Comparison of ENCODE assay signal across 12 cellular contexts in genomic region chr11:86952221-86952875, GRCh38. TPM values are rescaled to one million over a fixed set of nuclear protein-coding genes. Genes with fewer than 3 reads are reported as not detected.
A peak's percentile ranks its signal among the peaks of the same experiment; 100 is the strongest.
DNase-seq lines count a peak whose midpoint lies in the region; ATAC-seq, FAIRE-seq and TF ChIP-seq lines count a peak whose summit lies in the region.
"Had no signal": no experiment of that assay in that cellular context is flagged by ENCODE, and none has a peak within 500 bp of the region (broad histone marks: within the 10 kb centered on the region; RNA-seq: fewer than 3 reads in every experiment).

No MANE protein-coding gene starts in this region.

- ATAC-seq in HG03432 (IDR thresholded peaks at IDR 0.05; ENCODE audit: unreplicated experiment): no peak
- no peak for ATAC-seq in naive thymus-derived CD8-positive, alpha-beta T cell
- no peak for ATAC-seq in GM18498 (IDR thresholded peaks at IDR 0.05; ENCODE audit: unreplicated experiment)

- peak overlapping the region; percentile 59; the same call in 1 of the 2 replicates for H3K27ac Mint-ChIP-seq in HFFc6
- H3K27ac Mint-ChIP-seq in naive thymus-derived CD8-positive, alpha-beta T cell: no peak overlapping the region
- H3K27ac Mint-ChIP-seq: B cell had no signal

- H3K27me3 ChIP-seq in endothelial cell of umbilical vein (ENCODE audit: control insufficient read depth in 2 of 2, insufficient read depth in 2 of 2, low read length in 2 of 2): no peaks in the 10 kb centered on the region
- no peaks in the 10 kb centered on the region for H3K27me3 ChIP-seq in subcutaneous abdominal adipose tissue (ENCODE audit: control insufficient read depth in 5 of 5, insufficient read depth in 4 of 5, low read length in 5 of 5)

- no peak for TF ChIP-seq POLR2A in endothelial cell of umbilical vein (IDR thresholded peaks at IDR 0.05; ENCODE audit: low read depth, low read length)

- POLR2A ChIA-PET in endothelial cell of umbilical vein (lab: Charles Lee): interaction anchor here (0.7 to 1.0 kb wide), 2 partner anchors 12 to 13 kb away, joined by 3 to 4 read pairs; no protein-coding TSS in a partner anchor
- POLR2A ChIA-PET in naive thymus-derived CD8-positive, alpha-beta T cell (lab: Charles Lee): no interaction called here

- TSS peak; percentile 3 for BruUV-seq in endothelial cell of umbilical vein (replicated peaks; lab: Mats Ljungman, UMichigan)

- no peaks in the 10 kb centered on the region for H3K9me1 ChIP-seq in endothelial cell of umbilical vein (replicated peaks; ENCODE audit: control insufficient read depth, extremely low read depth, insufficient read depth, low read length)

- peak overlapping the region; percentile 88 for H3K4me3 Mint-ChIP-seq in HFFc6
- H3K4me3 Mint-ChIP-seq in naive thymus-derived CD8-positive, alpha-beta T cell: no peak overlapping the region
- H3K4me3 Mint-ChIP-seq: B cell had no signal

- H3K4me1 Mint-ChIP-seq in HFFc6 (ENCODE audit: low read depth): peaks cover 78% of the 10 kb centered on the region
- peaks cover 8 to 25% (median 15%) of the 10 kb centered on the region in 4 donors for H3K4me1 Mint-ChIP-seq in naive thymus-derived CD8-positive, alpha-beta T cell

- H3K9me3 Mint-ChIP-seq in HFFc6: no peaks in the 10 kb centered on the region
- H3K9me3 Mint-ChIP-seq in naive thymus-derived CD8-positive, alpha-beta T cell: no peaks in the 10 kb centered on the region

- H3K9ac ChIP-seq in endothelial cell of umbilical vein (replicated peaks; ENCODE audit: extremely low read depth, insufficient read depth, low read length) (peak overlapping the region; percentile 89), subcutaneous abdominal adipose tissue (ENCODE audit: low read length in 5 of 5) (peak overlapping the region in 4 of 5 donors; percentile 44 to 88 (median 68))

- CTCF ChIA-PET in endothelial cell of umbilical vein (lab: Charles Lee): interaction anchor here (1.1 to 9.2 kb wide), 5 partner anchors 11 to 337 kb away, joined by 3 to 122 read pairs (median 4); no protein-coding TSS in a partner anchor

- peaks cover 38% of the 10 kb centered on the region for H3K36me3 Mint-ChIP-seq in HFFc6 (ENCODE audit: low read depth)
- H3K36me3 Mint-ChIP-seq in naive thymus-derived CD8-positive, alpha-beta T cell: peaks cover 0 to 2% (median 0%) of the 10 kb centered on the region in 3 donors

- no peak for FAIRE-seq in endothelial cell of umbilical vein (lab: Jason Lieb, UNC)
- FAIRE-seq: HTR-8/SVneo, TTC549 had no signal

- dilution Hi-C loops in endothelial cell of umbilical vein (cut with MboI; ENCODE audit: extremely low pct_ligation_motif_present, low sequenced_read_pairs): no loop called here

- peak overlapping the region; percentile 95 for H3K4me2 ChIP-seq in endothelial cell of umbilical vein (ENCODE audit: insufficient read depth, low read length)

- intact Hi-C loops in endothelial cell of umbilical vein (cut with micrococcal nuclease): no loop called here

- H3K4me3 ChIP-seq in endothelial cell of umbilical vein (replicated peaks in 1 of 3; ENCODE audit: insufficient read depth in 1 of 3, low read depth in 1 of 3, low read length in 3 of 3): peak overlapping the region; percentile 10 to 98 (median 95)
- H3K4me3 ChIP-seq in subcutaneous abdominal adipose tissue (ENCODE audit: low read depth in 1 of 5, low read length in 5 of 5): peak overlapping the region; percentile 92 to 99 (median 95)

- peaks cover 77% of the 10 kb centered on the region for H3K79me2 ChIP-seq in endothelial cell of umbilical vein (ENCODE audit: control insufficient read depth, insufficient read depth, low read length)

- H3K4me1 ChIP-seq in endothelial cell of umbilical vein (ENCODE audit: control insufficient read depth, extremely low read depth, insufficient read depth, low read length) (peaks cover 61% of the 10 kb centered on the region), subcutaneous abdominal adipose tissue (ENCODE audit: control insufficient read depth in 5 of 5, insufficient read depth in 5 of 5, low read length in 5 of 5) (peaks cover 16 to 80% (median 67%) of the 10 kb centered on the region in 5 donors)

- TF ChIP-seq CTCF in HFFc6 (IDR thresholded peaks at IDR 0.05) (no peak), endothelial cell of umbilical vein (IDR thresholded peaks at IDR 0.05; ENCODE audit: extremely low read depth in 1 of 2, insufficient read depth in 1 of 2, low read depth in 1 of 2, low read length in 2 of 2) (no peak)

- DNase-seq in HFFc6 (no peak), endothelial cell of umbilical vein (ENCODE audit: low read depth, low spot score) (peak; percentile 75), lung microvascular endothelial cell (ENCODE audit: low read depth in 2 of 2) (peak; percentile 45 to 51), AML-193 (lab: John Stamatoyannopoulos, UW) (no peak)
- no peak for DNase-seq in naive thymus-derived CD8-positive, alpha-beta T cell
- DNase-seq: caudate nucleus had no signal

- H3K9me3 ChIP-seq in endothelial cell of umbilical vein (replicated peaks; ENCODE audit: control insufficient read depth, insufficient read depth, low read length) (no peaks in the 10 kb centered on the region), subcutaneous abdominal adipose tissue (ENCODE audit: control insufficient read depth in 5 of 5, low read length in 5 of 5) (no peaks in the 10 kb centered on the region)

- no peak overlapping the region for H2AFZ ChIP-seq in endothelial cell of umbilical vein (ENCODE audit: low read depth, low read length)

- H3K36me3 ChIP-seq in endothelial cell of umbilical vein (ENCODE audit: control insufficient read depth in 2 of 2, extremely low read depth in 1 of 2, insufficient read depth in 2 of 2, low read length in 2 of 2) (peaks cover 5 to 14% of the 10 kb centered on the region in 2 experiments), subcutaneous abdominal adipose tissue (ENCODE audit: control insufficient read depth in 5 of 5, insufficient read depth in 5 of 5, low read length in 5 of 5) (peaks cover 6 to 50% (median 36%) of the 10 kb centered on the region in 5 donors)

- 0 out of 2 replicates have a peak, but pooled peaks cover 2% of the 10 kb centered on the region for H3K27me3 Mint-ChIP-seq in HFFc6 (ENCODE audit: insufficient read depth)
- peaks cover 15 to 50% (median 40%) of the 10 kb centered on the region in 5 donors for H3K27me3 Mint-ChIP-seq in naive thymus-derived CD8-positive, alpha-beta T cell

- no peaks in the 10 kb centered on the region for H4K20me1 ChIP-seq in endothelial cell of umbilical vein (replicated peaks; ENCODE audit: control insufficient read depth, extremely low read depth, insufficient read depth, low read length)

- H3K27ac ChIP-seq in endothelial cell of umbilical vein (ENCODE audit: insufficient read depth, low read depth, low read length): peak overlapping the region; percentile 45
- H3K27ac ChIP-seq in subcutaneous abdominal adipose tissue (ENCODE audit: low read depth, low read length): peak overlapping the region; percentile 94

TF ChIP-seq in endothelial cell of umbilical vein, 7 proteins besides CTCF, POLR2A, EP300 and RAD21:
- no peak for TF ChIP-seq EZH2 (IDR thresholded peaks at IDR 0.05; ENCODE audit: borderline replicate concordance, low read depth, low read length, severe bottlenecking)
- TF ChIP-seq FOS (IDR thresholded peaks at IDR 0.05; ENCODE audit: borderline replicate concordance, insufficient read depth, low read length): no peak
- no peak for TF ChIP-seq JUN (IDR thresholded peaks at IDR 0.05; ENCODE audit: borderline replicate concordance, insufficient read depth, insufficient read length, low read depth)
- TF ChIP-seq GATA2 (IDR thresholded peaks at IDR 0.05; ENCODE audit: insufficient read depth, insufficient read length, low read depth, low read length): no peak
- no peak for TF ChIP-seq POLR2AphosphoS5 (IDR thresholded peaks at IDR 0.05; ENCODE audit: insufficient read depth, low read depth, low read length)
- TF ChIP-seq MYC (IDR thresholded peaks at IDR 0.05; ENCODE audit: low read depth, low read length): no peak
- TF ChIP-seq MAX (IDR thresholded peaks at IDR 0.05; ENCODE audit: insufficient read depth, insufficient read length): no peak
TF ChIP-seq in endothelial cell of umbilical vein: peak in this region for 0.

RNA-seq across cellular contexts. Expression of gene FZD4, which starts 2.8 kb away (rescaled TPM):
- 10 to 100 TPM; 11.0 to 13.8 (median 12.7) TPM for total RNA-seq in HFFc6 (2021; fragmentation: NEBNext Ultra II Directional; extraction: Animal tissue kit (Norgen Biotek cat#: 25700))
- total RNA-seq in endothelial cell of umbilical vein (109 and 112 TPM in 2 replicates), lung microvascular endothelial cell (97.0 and 133 TPM in 2 replicates)
- polyA plus RNA-seq in endothelial cell of umbilical vein: 50.4 and 56.6 TPM in 2 replicates
- polyA plus RNA-seq in endothelial cell of umbilical vein (2011; cell fraction: cytosol; rRNA removed): 49.5 and 50.2 TPM in 2 replicates
- 65.8 and 87.7 TPM in 2 replicates for polyA plus RNA-seq in endothelial cell of umbilical vein (2011; cell fraction: nucleus; rRNA removed)
- polyA plus RNA-seq in endothelial cell of umbilical vein (2012): 85.1 and 115 TPM in 2 replicates
- 141 and 152 TPM in 2 replicates for polyA minus RNA-seq in endothelial cell of umbilical vein
- polyA minus RNA-seq in endothelial cell of umbilical vein (2011; cell fraction: cytosol; rRNA and poly(A)+ RNA removed): 11.5 TPM
- 58.9 and 89.5 TPM in 2 replicates for polyA minus RNA-seq in endothelial cell of umbilical vein (2011; cell fraction: nucleus; rRNA and poly(A)+ RNA removed)
- total RNA-seq in naive thymus-derived CD8-positive, alpha-beta T cell: not detected
- not detected for polyA plus RNA-seq in naive thymus-derived CD8-positive, alpha-beta T cell

Comparison
In these comparisons a context has a peak if more than half of its experiments do, and no peak if none do; other contexts are left out.
1. DNase-seq: peak in endothelial cell of umbilical vein (single experiment) and lung microvascular endothelial cell (2 of 2); none in HFFc6 (single experiment), naive thymus-derived CD8-positive, alpha-beta T cell (0 of 10) and AML-193 (0 of 2).
2. RNA of gene FZD4, which starts 2.8 kb away (total RNA-seq): 97.0 to 133 TPM in lung microvascular endothelial cell, 109 to 112 TPM in endothelial cell of umbilical vein and 11.0 to 13.8 TPM in HFFc6; not detected in naive thymus-derived CD8-positive, alpha-beta T cell; every median in the first group is over 10 times any median in the second.